12 cellular contexts compared by ENCODE assay signal in genomic region chrX:12985336-12985735, GRCh38. TPM values are rescaled to one million over a fixed set of nuclear protein-coding genes. Genes with fewer than 3 reads are reported as not detected.
DNase-seq lines count a peak whose midpoint lies in the region; ATAC-seq, FAIRE-seq and TF ChIP-seq lines count a peak whose summit lies in the region.
"Had no signal": no experiment of that assay in that cellular context is flagged by ENCODE, and none has a peak within 500 bp of the region (broad histone marks: within the 10 kb centered on the region; RNA-seq: fewer than 3 reads in every experiment).

No MANE protein-coding gene starts in this region.

- H3K4me1 Mint-ChIP-seq in immature natural killer cell = peaks cover 63 to 65% of the 10 kb centered on the region in 2 donors

- POLR2A ChIA-PET in RWPE1 (lab: Yijun Ruan, JAX; ENCODE audit: low non-redundant PET) = no interaction called here

- H3K9me3 ChIP-seq in BLaER1 treated with 17β-estradiol and CSF1 and Interleukin-3, amounts not matched to agents 10 nM and 100 nM (replicated peaks in 1 of 11) = peaks cover 18 to 28% (median 23%) of the 10 kb centered on the region in 11 experiments
- H3K9me3 ChIP-seq in left lung = no peaks in the 10 kb centered on the region

- ATAC-seq in GM19351 (IDR thresholded peaks at IDR 0.05; ENCODE audit: unreplicated experiment) (peak; percentile 0), HG03097 (IDR thresholded peaks at IDR 0.05; ENCODE audit: low FRiP score, unreplicated experiment) (no peak), left lung (no peak)

- H3K27ac ChIP-seq in BLaER1 treated with 17β-estradiol and CSF1 and Interleukin-3, amounts not matched to agents 10 nM and 100 nM = peak overlapping the region; percentile 1 to 99 (median 69); a peak in 21 of 22 replicates
- H3K27ac ChIP-seq in RWPE1 (peak overlapping the region; percentile 73), left lung (no peak overlapping the region)

- H3K4me3 ChIP-seq in BLaER1 treated with 17β-estradiol and CSF1 and Interleukin-3, amounts not matched to agents 10 nM and 100 nM = no peak overlapping the region
- no peak overlapping the region for H3K4me3 ChIP-seq in left lung
- H3K4me3 ChIP-seq: HAP-1 had no signal

- no peaks in the 10 kb centered on the region for H3K36me3 Mint-ChIP-seq in immature natural killer cell

- H3K36me3 ChIP-seq in BLaER1 treated with 17β-estradiol and CSF1 and Interleukin-3, amounts not matched to agents 10 nM and 100 nM = 0 out of 22 replicates have a peak, but pooled peaks cover 0 to 4% (median 0%) of the 10 kb centered on the region in 11 experiments
- H3K36me3 ChIP-seq in left lung = no peaks in the 10 kb centered on the region
- H3K36me3 ChIP-seq: HAP-1 had no signal

- peaks cover 11 to 15% (median 13%) of the 10 kb centered on the region in 3 donors for H3K27me3 Mint-ChIP-seq in immature natural killer cell (ENCODE audit: low read depth in 3 of 3)

- DNase-seq in RWPE1 (ENCODE audit: low spot score) (no peak), immature natural killer cell (no peak), NCI-H82 (lab: John Stamatoyannopoulos, UW) (no peak), left lung (no peak), urothelium cell line (ENCODE audit: low spot score) (no peak)
- DNase-seq: NCI-H1930 had no signal

- H3K4me1 ChIP-seq in BLaER1 treated with 17β-estradiol and CSF1 and Interleukin-3, amounts not matched to agents 10 nM and 100 nM = peaks cover 57 to 75% (median 66%) of the 10 kb centered on the region in 10 experiments
- H3K4me1 ChIP-seq in left lung = peaks cover 3 to 27% of the 10 kb centered on the region in 2 donors

- peaks cover 0 to 27% (median 0%) of the 10 kb centered on the region in 11 experiments; a peak in 4 of 22 replicates for H3K27me3 ChIP-seq in BLaER1 treated with 17β-estradiol and CSF1 and Interleukin-3, amounts not matched to agents 10 nM and 100 nM
- no peaks in the 10 kb centered on the region for H3K27me3 ChIP-seq in left lung

- CTCF ChIA-PET in RWPE1 (lab: Yijun Ruan, JAX) = no interaction called here

- H3K4me3 Mint-ChIP-seq in immature natural killer cell = peak overlapping the region; percentile 53 to 84 (median 72)

- no peak for FAIRE-seq in urothelium cell line (lab: Jason Lieb, UNC)
- FAIRE-seq: bronchial epithelial cell had no signal

- H4K20me1 ChIP-seq in BLaER1 treated with 17β-estradiol and CSF1 and Interleukin-3, amounts not matched to agents 10 nM and 100 nM = no peaks in the 10 kb centered on the region

- peak overlapping the region in 7 of 11 experiments; percentile 12 to 50 (median 38); a peak in 9 of 22 replicates for H3K9ac ChIP-seq in BLaER1 treated with 17β-estradiol and CSF1 and Interleukin-3, amounts not matched to agents 10 nM and 100 nM

- H3K27ac Mint-ChIP-seq in immature natural killer cell = peak overlapping the region; percentile 84 to 95 (median 90)

- peak overlapping the region; percentile 69 to 78 (median 74); a peak in 21 of 22 replicates for H3K4me2 ChIP-seq in BLaER1 treated with 17β-estradiol and CSF1 and Interleukin-3, amounts not matched to agents 10 nM and 100 nM

- intact Hi-C loops in left lung (cut with DNase I) = no loop called here

- H3K9me3 Mint-ChIP-seq in immature natural killer cell = no peaks in the 10 kb centered on the region

- TF ChIP-seq CTCF in RWPE1 (conservative IDR thresholded peaks at IDR 0.05; ENCODE audit: low read depth) (no peak), left lung (IDR thresholded peaks at IDR 0.05) (no peak)

RNA-seq across cellular contexts. Expression of gene TMSB4X, which starts 10.4 kb away (rescaled TPM):
- over 10,000 TPM; 26,219 to 39,735 (median 28,691) TPM for polyA plus RNA-seq in immature natural killer cell
- 1,000 to 10,000 TPM; 4,574 to 4,791 TPM for total RNA-seq in left lung

RNA-seq across cellular contexts. Expression of gene FAM9C, which starts 59.1 kb away (rescaled TPM):
- polyA plus RNA-seq in immature natural killer cell = not detected
- total RNA-seq in left lung = not detected
- total RNA-seq: bronchial epithelial cell, sciatic nerve had no signal

Comparison
In these comparisons a context has a peak if more than half of its experiments do, and no peak if none do; other contexts are left out.
1. H3K27ac ChIP-seq: peak in BLaER1 treated with 17β-estradiol and CSF1 and Interleukin-3, amounts not matched to agents 10 nM and 100 nM (11 of 11) and RWPE1 (single experiment); none in left lung (0 of 2).